Comparison of ENCODE assay signal across 8 cellular contexts in genomic region chr20:49711331-49711987, GRCh38. TPM values are rescaled to one million over a fixed set of nuclear protein-coding genes. Genes with fewer than 3 reads are reported as not detected.
DNase-seq lines count a peak whose midpoint lies in the region; ATAC-seq and TF ChIP-seq lines count a peak whose summit lies in the region.

No MANE protein-coding gene starts in this region.

- H3K79me2 ChIP-seq in DOHH2 (ENCODE audit: control insufficient read depth, low read length) (peaks cover 77% of the 10 kb centered on the region), OCI-LY3 (ENCODE audit: low read length) (peaks cover 85% of the 10 kb centered on the region)

- peak overlapping the region; percentile 80 for H3K4me2 ChIP-seq in DOHH2 (ENCODE audit: low read length)
- H3K4me2 ChIP-seq in OCI-LY3 (ENCODE audit: low read length), result peak overlapping the region; percentile 86

- H3K9me2 ChIP-seq in DOHH2 (replicated peaks; ENCODE audit: control insufficient read depth, low read length), result no peaks in the 10 kb centered on the region

- H3K27me3 ChIP-seq in DOHH2 (ENCODE audit: control insufficient read depth, low read length) (no peaks in the 10 kb centered on the region), OCI-LY3 (ENCODE audit: low read depth, low read length) (no peaks in the 10 kb centered on the region), psoas muscle (ENCODE audit: insufficient read depth in 3 of 3, low read length in 2 of 3) (no peaks in the 10 kb centered on the region)

- peak overlapping the region; percentile 94 for H3K4me3 ChIP-seq in DOHH2 (ENCODE audit: low read length)
- peak overlapping the region; percentile 95 for H3K4me3 ChIP-seq in OCI-LY3 (ENCODE audit: low read length)
- H3K4me3 ChIP-seq in psoas muscle, result peak overlapping the region; percentile 90

- 19 to 33% (median 26%) methylated on average over 3 of the region's 3 CpGs for WGBS in psoas muscle, 3 donors

- no peak overlapping the region for H2AFZ ChIP-seq in OCI-LY3 (ENCODE audit: low read depth, low read length)

- peaks cover 8% of the 10 kb centered on the region; the same call in 1 of the 2 replicates for H4K20me1 ChIP-seq in DOHH2 (ENCODE audit: control insufficient read depth, insufficient read depth, low read depth, low read length)
- peaks cover 58% of the 10 kb centered on the region for H4K20me1 ChIP-seq in OCI-LY3 (ENCODE audit: insufficient read depth, low read length)

- H3K4me1 ChIP-seq in DOHH2 (ENCODE audit: control insufficient read depth, low read length) (peaks cover 66% of the 10 kb centered on the region), OCI-LY3 (ENCODE audit: low read length) (peaks cover 60% of the 10 kb centered on the region), psoas muscle (peaks cover 63% of the 10 kb centered on the region)

- H3K27ac ChIP-seq in DOHH2 (ENCODE audit: low read depth, low read length) (no peak overlapping the region), OCI-LY3 (ENCODE audit: low read length) (no peak overlapping the region), epithelial cell of prostate (peak overlapping the region; percentile 64), psoas muscle (peak overlapping the region; percentile 94)

- H3K9me3 ChIP-seq in DOHH2 (ENCODE audit: control insufficient read depth, insufficient read depth, low read length) (no peaks in the 10 kb centered on the region), OCI-LY3 (ENCODE audit: insufficient read depth, low read length) (no peaks in the 10 kb centered on the region), psoas muscle (no peaks in the 10 kb centered on the region)

- peaks cover 9% of the 10 kb centered on the region for H3F3A ChIP-seq in DOHH2 (ENCODE audit: control insufficient read depth, insufficient read depth)

- H3K36me3 ChIP-seq in DOHH2 (ENCODE audit: control insufficient read depth, low read length), result peaks cover 11% of the 10 kb centered on the region
- peaks cover 27% of the 10 kb centered on the region for H3K36me3 ChIP-seq in OCI-LY3 (replicated peaks; ENCODE audit: low read depth, low read length)
- no peaks in the 10 kb centered on the region for H3K36me3 ChIP-seq in psoas muscle (ENCODE audit: insufficient read depth in 1 of 2, low read depth in 1 of 2)

- TF ChIP-seq CTCF in DOHH2 (IDR thresholded peaks at IDR 0.05; ENCODE audit: low read depth, low read length, poor library complexity, severe bottlenecking) (no peak), OCI-LY3 (IDR thresholded peaks at IDR 0.05; ENCODE audit: low read depth, low read length) (no peak), psoas muscle (IDR thresholded peaks at IDR 0.05) (no peak)

- ATAC-seq in psoas muscle, result no peak
- ATAC-seq in GM21447 (IDR thresholded peaks at IDR 0.05; ENCODE audit: unreplicated experiment), result no peak
- no peak for ATAC-seq in HG03159 (IDR thresholded peaks at IDR 0.05; ENCODE audit: unreplicated experiment)
- no peak for ATAC-seq in HG02678 (IDR thresholded peaks at IDR 0.05; ENCODE audit: unreplicated experiment)

- peak overlapping the region; percentile 98; the same call in 1 of the 2 replicates for H3K9ac ChIP-seq in OCI-LY3 (ENCODE audit: low read length)

- DNase-seq in epithelial cell of prostate (ENCODE audit: low read depth, low spot score) (no peak), psoas muscle (no peak)
- no peak for DNase-seq in stimulated activated CD4-positive, alpha-beta T cell treated with anti-CD3 and anti-CD28 coated beads, Interleukin-4, amount 100 ng/mL, for 4 hours

- intact Hi-C loops in psoas muscle (cut with DNase I), result loop anchor here (5.0 kb wide), 1 partner anchor 101 kb away; the partner anchor contains the start of gene SLC9A8 (in 2 of the 2)

RNA-seq across cellular contexts. Expression of gene B4GALT5, which starts 2.2 kb away (rescaled TPM):
- total RNA-seq in psoas muscle, result 100 to 1,000 TPM in 2 of 4 donors, 10 to 100 TPM in 2; 49.3 to 284 (median 92.5) TPM
- 10 to 100 TPM; 32.0 to 75.3 (median 72.3) TPM for polyA plus RNA-seq in psoas muscle

Comparison
In these comparisons a context has a peak if more than half of its experiments do, and no peak if none do; other contexts are left out.
1. H3K27ac ChIP-seq: peak in epithelial cell of prostate (single experiment) and psoas muscle (single experiment); none in DOHH2 (single experiment) and OCI-LY3 (single experiment).
2. Peak in every context shown above with its lines, with median percentiles within 50 percentile points of each other: H3K4me3 ChIP-seq.